ENCODE assay signal across 11 cellular contexts in genomic region chr6:112562348-112563220, GRCh38.
DNase-seq lines count a peak whose midpoint lies in the region; ATAC-seq and TF ChIP-seq lines count a peak whose summit lies in the region.
"Had no signal": no experiment of that assay in that cellular context is flagged by ENCODE, and none has a peak within 500 bp of the region (broad histone marks: within the 10 kb centered on the region; RNA-seq: fewer than 3 reads in every experiment).

No MANE protein-coding gene starts in this region.

- no peak overlapping the region for H3K9ac ChIP-seq in adipocyte (ENCODE audit: low read length)

- TF ChIP-seq EP300 in ovary (IDR thresholded peaks at IDR 0.05), result no peak

- H3K4me3 ChIP-seq in adipocyte (ENCODE audit: low read length) (no peak overlapping the region), ovary (no peak overlapping the region), coronary artery (no peak overlapping the region), mucosa of descending colon (no peak overlapping the region)

- intact Hi-C loops in left cardiac atrium (cut with DNase I) (no loop called here), ovary (cut with DNase I) (no loop called here), mucosa of descending colon (cut with DNase I, micrococcal nuclease) (no loop called here)

- H3K27ac ChIP-seq in ovary, result peak overlapping the region in 1 of 2 donors; percentile 67
- H3K27ac ChIP-seq in coronary artery, result no peak overlapping the region

- ATAC-seq in left cardiac atrium (peak; percentile 76 to 78), HG02588 (IDR thresholded peaks at IDR 0.05; ENCODE audit: unreplicated experiment) (no peak), GM19455 (IDR thresholded peaks at IDR 0.05; ENCODE audit: unreplicated experiment) (no peak), mucosa of descending colon (no peak)
- ATAC-seq: HCT116 had no signal

- H3K4me1 ChIP-seq in adipocyte (ENCODE audit: control insufficient read depth, insufficient read depth, low read length) (peaks cover 8% of the 10 kb centered on the region), ovary (ENCODE audit: insufficient read depth) (peaks cover 2% of the 10 kb centered on the region), mucosa of descending colon (ENCODE audit: low read depth) (no peaks in the 10 kb centered on the region)

- DNase-seq in H4 (ENCODE audit: low spot score) (peak; percentile 41), adipocyte (ENCODE audit: low read depth) (peak; percentile 25), left cardiac atrium (no peak), ovary (peak; percentile 30 to 47 (median 32)), coronary artery (ENCODE audit: low spot score) (no peak), mucosa of descending colon (no peak)
- DNase-seq: activated T-cell treated with anti-CD3 and anti-CD28 coated beads, Interleukin-2, amount 50 U/mL, for 24 hours; CD4-positive, alpha-beta T cell had no signal

- TF ChIP-seq CTCF in ovary (IDR thresholded peaks at IDR 0.05) (no peak), coronary artery (IDR thresholded peaks at IDR 0.05) (no peak), mucosa of descending colon (IDR thresholded peaks at IDR 0.05) (no peak)

- H3K9me3 ChIP-seq in adipocyte (ENCODE audit: control insufficient read depth, low read length) (no peaks in the 10 kb centered on the region), ovary (no peaks in the 10 kb centered on the region), mucosa of descending colon (no peaks in the 10 kb centered on the region)

- H3K27me3 ChIP-seq in adipocyte (replicated peaks; ENCODE audit: control insufficient read depth, insufficient read depth, low read length) (no peaks in the 10 kb centered on the region), ovary (no peaks in the 10 kb centered on the region)

- WGBS in ovary, 3 donors, result 3 to 9% (median 5%) methylated on average over 7 of the region's 7 CpGs

- TF ChIP-seq POLR2A in ovary (IDR thresholded peaks at IDR 0.05), result no peak

- no peaks in the 10 kb centered on the region for H3K36me3 ChIP-seq in adipocyte (ENCODE audit: control insufficient read depth, insufficient read depth, low read length, severe bottlenecking)
- H3K36me3 ChIP-seq in ovary, result no peaks in the 10 kb centered on the region
- H3K36me3 ChIP-seq in mucosa of descending colon (ENCODE audit: low read depth), result no peaks in the 10 kb centered on the region

Comparison
In these comparisons a context has a peak if more than half of its experiments do, and no peak if none do; other contexts are left out.
1. DNase-seq: peak in H4 (single experiment), adipocyte (single experiment) and ovary (5 of 5); none in left cardiac atrium (single experiment), coronary artery (single experiment) and mucosa of descending colon (0 of 3).
2. ATAC-seq: peak in left cardiac atrium (2 of 2); none in HG02588 (single experiment), GM19455 (single experiment) and mucosa of descending colon (single experiment).